27 cellular contexts compared by ENCODE assay signal in the genomic region with DNA sequence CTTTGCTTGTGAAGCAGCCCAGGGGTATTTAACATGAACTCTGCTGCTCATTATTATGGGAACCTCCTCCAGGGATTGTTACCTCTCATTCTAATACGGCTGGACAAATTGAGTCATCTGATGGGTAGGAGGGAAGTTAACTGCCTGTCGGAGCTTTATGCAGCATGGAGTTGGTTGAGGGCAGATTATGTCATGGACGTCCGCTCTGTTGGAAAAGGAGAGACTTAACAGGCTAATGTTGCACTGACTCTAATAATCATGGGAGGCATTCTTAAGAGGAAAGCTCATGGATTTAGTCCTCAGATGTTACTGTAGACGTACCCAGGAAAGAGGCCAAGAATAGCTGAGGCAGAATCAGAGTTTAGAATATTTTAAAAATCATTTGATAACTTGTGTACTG. TPM values are rescaled to one million over a fixed set of nuclear protein-coding genes. Genes with fewer than 3 reads are reported as not detected.
DNase-seq lines count a peak whose midpoint lies in the region; ATAC-seq and TF ChIP-seq lines count a peak whose summit lies in the region.
"Had no signal": no experiment of that assay in that cellular context is flagged by ENCODE, and none has a peak within 500 bp of the region (broad histone marks: within the 10 kb centered on the region; RNA-seq: fewer than 3 reads in every experiment).

No MANE protein-coding gene starts in this region.

- H3K27ac Mint-ChIP-seq in memory B cell, result peak overlapping the region; percentile 20
- H3K27ac Mint-ChIP-seq: activated CD4-positive, alpha-beta T cell treated with anti-CD3 and anti-CD28 coated beads for 36 hours had no signal

- no peaks in the 10 kb centered on the region for H3K27me3 Mint-ChIP-seq in memory B cell
- H3K27me3 Mint-ChIP-seq: activated CD4-positive, alpha-beta T cell treated with anti-CD3 and anti-CD28 coated beads for 36 hours; IgD-negative memory B cell; T-helper 17 cell had no signal

- DNase-seq in left cardiac atrium, result no peak
- no peak for DNase-seq in right cardiac atrium
- DNase-seq in cardiac fibroblast (ENCODE audit: low read depth in 2 of 2), result peak; percentile 49 to 67
- no peak for DNase-seq in memory B cell (ENCODE audit: low spot score in 2 of 2)
- DNase-seq in middle frontal gyrus (ENCODE audit: extremely low spot score, low spot score), result no peak
- no peak for DNase-seq in SIG-M5 treated with dmso at 0.1 percent for 504 hours (lab: John Stamatoyannopoulos, UW; ENCODE audit: unreplicated experiment)
- DNase-seq in cardiac septum (ENCODE audit: low spot score), result no peak
- no peak for DNase-seq in GM03348 (ENCODE audit: low spot score)
- DNase-seq: activated CD4-positive, alpha-beta T cell treated with anti-CD3 and anti-CD28 coated beads for 36 hours; activated naive CD4-positive, alpha-beta T cell; activated T-cell treated with anti-CD3 and anti-CD28 coated beads, Interleukin-2, amount 50 U/mL, for 1 hour; amygdala; Calu3; DND-41; foreskin melanocyte; NCI-H1105; NCI-H1930; NCI-H748 treated with DMSO at 0.1 percent for 48 hours; stimulated activated CD4-positive, alpha-beta T cell treated with anti-CD3 and anti-CD28 coated beads, Interleukin-1b, Interleukin-23, amount 100 ng/mL, for 48 hours; substantia nigra; T-helper 17 cell had no signal

- ATAC-seq in left cardiac atrium (peak; percentile 33 to 75), right cardiac atrium (no peak), memory B cell (ENCODE audit: low read depth) (no peak)
- ATAC-seq: activated CD4-positive, alpha-beta T cell treated with anti-CD3 and anti-CD28 coated beads for 36 hours; T-helper 17 cell had no signal

- H3K9me3 Mint-ChIP-seq in memory B cell, result no peaks in the 10 kb centered on the region
- H3K9me3 Mint-ChIP-seq: IgD-negative memory B cell had no signal

- H3K27me3 ChIP-seq in right cardiac atrium (ENCODE audit: control insufficient read depth, insufficient read depth), result no peaks in the 10 kb centered on the region
- H3K27me3 ChIP-seq: BLaER1, SJSA1 had no signal

- WGBS in right cardiac atrium, result 45% methylated on average over 5 of the region's 5 CpGs

- TF ChIP-seq CTCF in cardiac fibroblast (IDR thresholded peaks at IDR 0.05; ENCODE audit: low read depth, low read length), result no peak

- no peak overlapping the region for H3K27ac ChIP-seq in right cardiac atrium (ENCODE audit: low read length)
- H3K27ac ChIP-seq: BLaER1, epithelial cell of prostate, SJSA1, skin epidermis had no signal

- no peaks in the 10 kb centered on the region for H3K9me3 ChIP-seq in right cardiac atrium (ENCODE audit: control insufficient read depth, low read length)
- H3K9me3 ChIP-seq: BLaER1, HAP-1, SJSA1 had no signal

- intact Hi-C loops in left cardiac atrium (cut with DNase I), result no loop called here
- intact Hi-C loops in right cardiac atrium (cut with DNase I), result no loop called here
- intact Hi-C loops in cardiac septum (cut with DNase I), result no loop called here

- peaks cover 1% of the 10 kb centered on the region for H3K4me1 ChIP-seq in right cardiac atrium (ENCODE audit: control insufficient read depth, insufficient read depth, low read length)
- H3K4me1 ChIP-seq: BLaER1, HAP-1, SJSA1 had no signal

- H3K4me3 ChIP-seq in right cardiac atrium (ENCODE audit: low read length), result no peak overlapping the region
- H3K4me3 ChIP-seq in cardiac fibroblast (replicated peaks in 1 of 2; ENCODE audit: low read depth in 2 of 2, low read length in 2 of 2), result no peak overlapping the region
- H3K4me3 ChIP-seq: BLaER1, HAP-1, SJSA1, skin epidermis had no signal

- no peaks in the 10 kb centered on the region for H3K4me1 Mint-ChIP-seq in memory B cell
- H3K4me1 Mint-ChIP-seq: activated CD4-positive, alpha-beta T cell treated with anti-CD3 and anti-CD28 coated beads for 36 hours; IgD-negative memory B cell had no signal

- no peak overlapping the region for H3K4me3 Mint-ChIP-seq in memory B cell
- H3K4me3 Mint-ChIP-seq: activated CD4-positive, alpha-beta T cell treated with anti-CD3 and anti-CD28 coated beads for 36 hours; IgD-negative memory B cell; T-helper 17 cell had no signal

- H3K36me3 Mint-ChIP-seq in memory B cell, result peaks cover 33% of the 10 kb centered on the region

RNA-seq across cellular contexts. Expression of a gene that starts 9.9 kb away (rescaled TPM):
- 10 to 100 TPM; 27.9 to 34.3 TPM for total RNA-seq in left cardiac atrium
- total RNA-seq in right cardiac atrium, result 10 to 100 TPM; 31.4 to 48.4 (median 41.5) TPM
- 54.1 TPM for polyA plus RNA-seq in right cardiac atrium
- total RNA-seq in cardiac septum, result 36.5 TPM

RNA-seq across cellular contexts. Expression of a gene that starts 37.1 kb away (rescaled TPM):
- total RNA-seq in left cardiac atrium, result 100 to 1,000 TPM; 225 to 240 TPM
- total RNA-seq in right cardiac atrium, result 100 to 1,000 TPM; 235 to 259 (median 237) TPM
- 281 TPM for polyA plus RNA-seq in right cardiac atrium
- 249 TPM for total RNA-seq in cardiac septum

RNA-seq across cellular contexts. Expression of a gene that starts 42.3 kb away (rescaled TPM):
- total RNA-seq in left cardiac atrium (10 to 100 TPM; 28.6 to 29.3 TPM), right cardiac atrium (10 to 100 TPM; 26.2 to 30.6 (median 27.6) TPM), cardiac septum (31.8 TPM)
- polyA plus RNA-seq in right cardiac atrium, result 40.5 TPM

Comparison
In these comparisons a context has a peak if more than half of its experiments do, and no peak if none do; other contexts are left out.
1. ATAC-seq: peak in left cardiac atrium (2 of 2); none in right cardiac atrium (0 of 2) and memory B cell (single experiment).
2. DNase-seq: peak in cardiac fibroblast (2 of 2); none in left cardiac atrium (single experiment), right cardiac atrium (0 of 3), memory B cell (0 of 2), middle frontal gyrus (single experiment), SIG-M5 treated with dmso at 0.1 percent for 504 hours (single experiment), cardiac septum (single experiment) and GM03348 (single experiment).